In the genomic region with DNA sequence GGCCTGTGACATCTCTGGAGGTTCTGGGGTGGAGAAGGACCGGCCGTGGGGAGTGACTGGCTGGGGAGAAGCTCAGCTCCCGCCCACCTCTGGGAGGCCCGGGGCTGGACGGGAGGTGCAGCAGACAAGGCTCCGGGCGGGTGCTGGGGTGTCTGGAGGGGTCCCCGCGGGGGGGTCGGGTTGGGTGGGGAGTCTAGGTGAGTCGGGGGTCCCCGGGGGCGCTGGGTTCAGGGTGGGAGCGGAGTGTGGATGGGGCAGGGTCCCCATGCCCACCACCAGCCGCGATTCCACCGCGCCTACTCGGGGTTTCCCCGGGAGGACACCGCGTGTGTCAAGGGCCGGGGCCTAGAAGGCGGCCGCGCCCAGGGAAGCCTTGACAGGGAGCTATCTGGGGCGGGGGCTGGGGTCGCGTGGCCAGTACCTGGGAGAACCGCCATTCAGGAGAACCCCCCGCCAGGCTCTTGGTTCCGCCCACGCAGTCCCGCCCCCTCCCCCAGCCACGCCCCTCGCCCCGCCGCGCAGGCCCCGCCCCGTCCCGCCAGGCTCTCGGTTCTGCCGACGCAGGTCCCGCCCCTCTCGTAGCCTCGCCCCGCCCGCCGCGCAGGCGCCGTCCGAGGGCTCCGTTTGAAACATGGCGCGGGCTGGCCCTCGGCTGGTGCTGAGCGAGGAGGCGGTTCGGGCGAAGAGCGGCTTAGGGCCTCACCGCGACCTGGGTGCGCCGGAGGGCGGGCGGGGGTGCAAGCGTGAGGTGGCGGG, we compare ENCODE assay signal across 8 cellular contexts. TPM values are rescaled to one million over a fixed set of nuclear protein-coding genes. Genes with fewer than 3 reads are reported as not detected.
DNase-seq lines count a peak whose midpoint lies in the region; ATAC-seq and TF ChIP-seq lines count a peak whose summit lies in the region.

Gene CEP72 (plus strand): TSS at position 610 of the 756 bp plus-strand sequence. CDS start 22 bp downstream, at position 632.

- under 1% methylated on average over 72 of the region's 72 CpGs for whole genome bisulfite sequencing in HUES64

- ATAC-seq in GM21390 (IDR thresholded peaks at IDR 0.05; ENCODE audit: unreplicated experiment), result peak; percentile 87

- in situ Hi-C loops in Caki2 (cut with HindIII; ENCODE audit: low pct_unique_long_range_greater_than_20kb, low sequenced_read_pairs), result no loop called here

- H3K36me3 ChIP-seq in HUES64 (ENCODE audit: insufficient read depth, low read length) (no peaks in the 10 kb centered on the region; the same call in 1 of the 2 replicates), OCI-LY3 (replicated peaks; ENCODE audit: low read depth, low read length) (peaks cover 27% of the 10 kb centered on the region), mucosa of rectum (ENCODE audit: control insufficient read depth in 2 of 2, insufficient read depth in 2 of 2, low read length in 2 of 2) (no peaks in the 10 kb centered on the region)

- 0 out of 2 replicates have a peak, but pooled peaks cover 3% of the 10 kb centered on the region for H3K9me3 ChIP-seq in HUES64 (ENCODE audit: insufficient read depth, low read depth, low read length)
- H3K9me3 ChIP-seq in OCI-LY3 (ENCODE audit: insufficient read depth, low read length), result peaks cover 8% of the 10 kb centered on the region; the same call in 1 of the 2 replicates
- no peaks in the 10 kb centered on the region for H3K9me3 ChIP-seq in mucosa of rectum (ENCODE audit: control insufficient read depth in 2 of 2, low read length in 2 of 2)

- DNase-seq in Caki2 (ENCODE audit: low read depth) (peak; percentile 64), activated T-cell treated with anti-CD3 and anti-CD28 coated beads for 1 hour (ENCODE audit: low read depth) (peak; percentile 92), epithelial cell of prostate (ENCODE audit: low read depth, low spot score) (peak; percentile 20)
- peak; percentile 81 to 90 for DNase-seq in stimulated activated CD8-positive, alpha-beta memory T cell treated with anti-CD3 and anti-CD28 coated beads, Interleukin-4, amount 100 ng/mL, for 1 hour (ENCODE audit: low read depth in 2 of 2, low spot score in 1 of 2)

- H4K20me1 ChIP-seq in OCI-LY3 (ENCODE audit: insufficient read depth, low read length), result no peaks in the 10 kb centered on the region

- H3K27me3 ChIP-seq in HUES64 (ENCODE audit: insufficient read depth, low read length) (0 out of 2 replicates have a peak, but pooled peaks cover 3% of the 10 kb centered on the region), OCI-LY3 (ENCODE audit: low read depth, low read length) (no peaks in the 10 kb centered on the region), mucosa of rectum (ENCODE audit: control insufficient read depth in 2 of 2, insufficient read depth in 2 of 2, low read length in 2 of 2) (peaks cover 4% of the 10 kb centered on the region in 2 donors)

- H3K4me1 ChIP-seq in HUES64 (ENCODE audit: insufficient read depth, low read length) (peaks cover 7% of the 10 kb centered on the region; the same call in 1 of the 2 replicates), OCI-LY3 (ENCODE audit: low read length) (peaks cover 17% of the 10 kb centered on the region), mucosa of rectum (ENCODE audit: control insufficient read depth in 2 of 2, insufficient read depth in 2 of 2, low read length in 2 of 2) (peaks cover 0 to 10% of the 10 kb centered on the region in 2 donors)

- peak within 1 kb of the TSS; percentile 69; the same call in 1 of the 2 replicates for H2AFZ ChIP-seq in OCI-LY3 (ENCODE audit: low read depth, low read length)

- no peak for TF ChIP-seq CTCF in OCI-LY3 (IDR thresholded peaks at IDR 0.05; ENCODE audit: low read depth, low read length)

- no peak within 1 kb of the TSS; the same call in 1 of the 2 replicates for H3K27ac ChIP-seq in HUES64 (ENCODE audit: low read depth, low read length)
- no peak within 1 kb of the TSS for H3K27ac ChIP-seq in OCI-LY3 (ENCODE audit: low read length)
- H3K27ac ChIP-seq in epithelial cell of prostate, result peak within 1 kb of the TSS; percentile 30
- H3K27ac ChIP-seq in mucosa of rectum (ENCODE audit: low read depth in 2 of 2, low read length in 2 of 2), result no peak within 1 kb of the TSS

- H3K4me3 ChIP-seq in HUES64 (ENCODE audit: low read length) (peak within 1 kb of the TSS; percentile 97), OCI-LY3 (ENCODE audit: low read length) (peak within 1 kb of the TSS; percentile 91), mucosa of rectum (ENCODE audit: low read length in 2 of 2) (peak within 1 kb of the TSS; percentile 70 to 78)

- peak within 1 kb of the TSS; percentile 95 for H3K4me2 ChIP-seq in OCI-LY3 (ENCODE audit: low read length)

- peak within 1 kb of the TSS; percentile 77 for H3K9ac ChIP-seq in HUES64 (ENCODE audit: low read depth, low read length)
- peak within 1 kb of the TSS; percentile 68 for H3K9ac ChIP-seq in OCI-LY3 (ENCODE audit: low read length)
- peak within 1 kb of the TSS in 1 of 2 donors; percentile 66 for H3K9ac ChIP-seq in mucosa of rectum (ENCODE audit: low read depth in 1 of 2, low read length in 2 of 2)

- peaks cover 46% of the 10 kb centered on the region for H3K79me2 ChIP-seq in OCI-LY3 (ENCODE audit: low read length)

RNA-seq across cellular contexts. Expression of gene CEP72, which starts in this region (rescaled TPM):
- total RNA-seq in Caki2 (2014; rRNA removed; shearing (Covaris generic); ENCODE audit: low replicate concordance), result 4.4 and 7.7 TPM in 2 replicates
- 10.7 TPM for polyA plus RNA-seq in HUES64 (2013, experiment 1 of 2)
- polyA plus RNA-seq in HUES64 (2013, experiment 2 of 2), result 12.7 TPM

Comparison
In these comparisons a context has a peak if more than half of its experiments do, and no peak if none do; other contexts are left out.
1. DNase-seq: peak in every context shown above with its lines; median percentile 92 in activated T-cell treated with anti-CD3 and anti-CD28 coated beads for 1 hour; 86 in stimulated activated CD8-positive, alpha-beta memory T cell treated with anti-CD3 and anti-CD28 coated beads, Interleukin-4, amount 100 ng/mL, for 1 hour; 64 in Caki2; 20 in epithelial cell of prostate.